In genomic region chr21:33682992-33683627, GRCh38 we compare ENCODE assay signal across 11 cellular contexts. TPM values are rescaled to one million over a fixed set of nuclear protein-coding genes. Genes with fewer than 3 reads are reported as not detected.
DNase-seq lines count a peak whose midpoint lies in the region; ATAC-seq and TF ChIP-seq lines count a peak whose summit lies in the region.
"Had no signal": no experiment of that assay in that cellular context is flagged by ENCODE, and none has a peak within 500 bp of the region (broad histone marks: within the 10 kb centered on the region; RNA-seq: fewer than 3 reads in every experiment).

No MANE protein-coding gene starts in this region.

- H2AK5ac ChIP-seq in mesenchymal stem cell (ENCODE audit: low read length, severe bottlenecking), result no peak overlapping the region

- H4K91ac ChIP-seq in mesenchymal stem cell (ENCODE audit: low read length), result no peak overlapping the region

- H3K79me1 ChIP-seq in mesenchymal stem cell (replicated peaks; ENCODE audit: low read length, poor library complexity, severe bottlenecking), result peaks cover 3% of the 10 kb centered on the region

- H3K4me3 ChIP-seq in AG10803 (ENCODE audit: low read length) (no peak overlapping the region), HUES64 (ENCODE audit: low read length) (no peak overlapping the region), brain microvascular endothelial cell (ENCODE audit: low read depth, low read length) (no peak overlapping the region), mesenchymal stem cell (ENCODE audit: insufficient read depth in 1 of 2, low read depth in 1 of 2, low read length in 2 of 2) (no peak overlapping the region)
- H3K4me3 ChIP-seq: spleen, transverse colon had no signal

- H3K4ac ChIP-seq in mesenchymal stem cell (ENCODE audit: low read depth in 1 of 2, low read length in 2 of 2), result no peak overlapping the region

- H2BK120ac ChIP-seq in mesenchymal stem cell (ENCODE audit: low read depth, low read length), result no peak overlapping the region

- peak overlapping the region; percentile 3; the same call in 1 of the 2 replicates for H3K9ac ChIP-seq in HUES64 (ENCODE audit: low read depth, low read length)
- no peak overlapping the region for H3K9ac ChIP-seq in mesenchymal stem cell (ENCODE audit: low read length)

- ATAC-seq in GM21825 (IDR thresholded peaks at IDR 0.05; ENCODE audit: unreplicated experiment), result no peak
- no peak for ATAC-seq in left lobe of liver

- in situ Hi-C loops in brain microvascular endothelial cell (cut with HindIII; ENCODE audit: low pct_ligation_motif_present, low sequenced_read_pairs), result no loop called here

- 86% methylated on average over 3 of the region's 4 CpGs for WGBS in HUES64
- WGBS in mesenchymal stem cell, result 43% methylated on average over 3 of the region's 4 CpGs

- H3K14ac ChIP-seq in mesenchymal stem cell (ENCODE audit: low read length in 2 of 2), result no peak overlapping the region

- no peak overlapping the region for H3K4me2 ChIP-seq in mesenchymal stem cell (ENCODE audit: low read length, poor library complexity, severe bottlenecking)

- H3K18ac ChIP-seq in mesenchymal stem cell (ENCODE audit: low read depth in 1 of 2, low read length in 2 of 2), result no peak overlapping the region

- H4K8ac ChIP-seq in mesenchymal stem cell (ENCODE audit: low read length), result no peak overlapping the region

- H3K27ac ChIP-seq in HUES64 (ENCODE audit: low read depth, low read length), result peak overlapping the region; percentile 99
- peak overlapping the region; percentile 87 for H3K27ac ChIP-seq in brain microvascular endothelial cell
- peak overlapping the region; percentile 90 for H3K27ac ChIP-seq in mesenchymal stem cell (ENCODE audit: low read length, poor library complexity, severe bottlenecking)

- TF ChIP-seq CTCF in AG10803 (conservative IDR thresholded peaks at IDR 0.05; ENCODE audit: low read length), result no peak
- TF ChIP-seq CTCF in brain microvascular endothelial cell (IDR thresholded peaks at IDR 0.05; ENCODE audit: low read depth, low read length, missing control alignments), result no peak

- no peak overlapping the region for H2BK5ac ChIP-seq in mesenchymal stem cell (ENCODE audit: low read depth, low read length, poor library complexity, severe bottlenecking)

- H3K27me3 ChIP-seq in HUES64 (ENCODE audit: insufficient read depth, low read length) (no peaks in the 10 kb centered on the region), brain microvascular endothelial cell (replicated peaks) (no peaks in the 10 kb centered on the region), mesenchymal stem cell (ENCODE audit: control insufficient read depth in 1 of 2, insufficient read depth in 1 of 2, low read length in 2 of 2) (no peaks in the 10 kb centered on the region)
- H3K27me3 ChIP-seq: spleen, transverse colon had no signal

- H3K9me3 ChIP-seq in HUES64 (ENCODE audit: insufficient read depth, low read depth, low read length) (no peaks in the 10 kb centered on the region), mesenchymal stem cell (ENCODE audit: control insufficient read depth, low read length) (no peaks in the 10 kb centered on the region)
- H3K9me3 ChIP-seq: spleen, transverse colon had no signal

- no peak overlapping the region for H3K23ac ChIP-seq in mesenchymal stem cell (ENCODE audit: low read length in 2 of 2)

- DNase-seq in AG10803 (ENCODE audit: low read depth), result peak; percentile 91
- peak; percentile 95 for DNase-seq in brain microvascular endothelial cell
- DNase-seq in mesenchymal stem cell, result peak; percentile 76
- no peak for DNase-seq in stimulated activated CD4-positive, alpha-beta T cell treated with anti-CD3 and anti-CD28 coated beads, Interleukin-12 subunit alpha, Interleukin-12 subunit beta, amount 100 ng/mL, for 4 hours
- no peak for DNase-seq in activated effector memory CD4-positive, alpha-beta T cell treated with anti-CD3 and anti-CD28 coated beads, Interleukin-2, amount 50 U/mL, for 16 hours
- no peak for DNase-seq in left lobe of liver (ENCODE audit: low spot score)
- DNase-seq: DMS53, spleen, transverse colon had no signal

- H3K36me3 ChIP-seq in HUES64 (ENCODE audit: insufficient read depth, low read length), result no peaks in the 10 kb centered on the region
- H3K36me3 ChIP-seq in brain microvascular endothelial cell (replicated peaks), result no peaks in the 10 kb centered on the region
- no peaks in the 10 kb centered on the region for H3K36me3 ChIP-seq in mesenchymal stem cell (ENCODE audit: control insufficient read depth in 1 of 2, insufficient read depth in 2 of 2, low read depth in 1 of 2, low read length in 2 of 2)
- H3K36me3 ChIP-seq: spleen, transverse colon had no signal

- H2AFZ ChIP-seq in mesenchymal stem cell (ENCODE audit: low read depth, low read length), result no peak overlapping the region

- H2BK12ac ChIP-seq in mesenchymal stem cell (ENCODE audit: low read length in 2 of 2), result no peak overlapping the region

- peaks cover 65% of the 10 kb centered on the region for H3K4me1 ChIP-seq in HUES64 (ENCODE audit: insufficient read depth, low read length)
- H3K4me1 ChIP-seq in mesenchymal stem cell (ENCODE audit: control insufficient read depth, insufficient read depth, low read depth, low read length), result peaks cover 6% of the 10 kb centered on the region

- no peak overlapping the region for H2BK15ac ChIP-seq in mesenchymal stem cell (ENCODE audit: low read depth, poor library complexity, severe bottlenecking)

RNA-seq across cellular contexts. Expression of gene ITSN1, which starts 40.8 kb away (rescaled TPM):
- 46.9 TPM for polyA plus RNA-seq in HUES64 (2013, experiment 1 of 2)
- polyA plus RNA-seq in HUES64 (2013, experiment 2 of 2), result 48.3 TPM
- polyA plus RNA-seq in mesenchymal stem cell (2013, experiment 1 of 2), result 32.0 TPM
- 30.6 TPM for polyA plus RNA-seq in mesenchymal stem cell (2013, experiment 2 of 2)
- total RNA-seq in left lobe of liver, result 33.6 TPM

RNA-seq across cellular contexts. Expression of gene CRYZL1, which starts 41.6 kb away (rescaled TPM):
- 17.1 TPM for polyA plus RNA-seq in HUES64 (2013, experiment 1 of 2)
- 25.3 TPM for polyA plus RNA-seq in HUES64 (2013, experiment 2 of 2)
- 34.0 TPM for polyA plus RNA-seq in mesenchymal stem cell (2013, experiment 1 of 2)
- polyA plus RNA-seq in mesenchymal stem cell (2013, experiment 2 of 2), result 33.9 TPM
- 10.4 TPM for total RNA-seq in left lobe of liver

Comparison
In these comparisons a context has a peak if more than half of its experiments do, and no peak if none do; other contexts are left out.
1. DNase-seq: peak in AG10803 (single experiment), brain microvascular endothelial cell (single experiment) and mesenchymal stem cell (single experiment); none in stimulated activated CD4-positive, alpha-beta T cell treated with anti-CD3 and anti-CD28 coated beads, Interleukin-12 subunit alpha, Interleukin-12 subunit beta, amount 100 ng/mL, for 4 hours (single experiment), activated effector memory CD4-positive, alpha-beta T cell treated with anti-CD3 and anti-CD28 coated beads, Interleukin-2, amount 50 U/mL, for 16 hours (single experiment) and left lobe of liver (single experiment).
2. Peak in every context shown above with its lines, with median percentiles within 50 percentile points of each other: H3K27ac ChIP-seq.